Comparison of ENCODE assay signal across 1 cellular context in genomic region chr11:61834278-61835004, GRCh38.
TF ChIP-seq lines count a peak whose summit lies in the region.

No MANE protein-coding gene starts in this region.

TF ChIP-seq in IMR-90, 13 proteins besides CTCF, POLR2A, EP300 and RAD21:
- no peak for TF ChIP-seq ELK1 (IDR thresholded peaks at IDR 0.05; ENCODE audit: borderline replicate concordance, low read depth, low read length)
- TF ChIP-seq RCOR1 (IDR thresholded peaks at IDR 0.05; ENCODE audit: insufficient replicate concordance, low read length): no peak
TF ChIP-seq in IMR-90: peak in this region for 0.
